ENCODE assay signal across 21 cellular contexts in genomic region chr14:85517113-85517688, GRCh38. TPM values are rescaled to one million over a fixed set of nuclear protein-coding genes. Genes with fewer than 3 reads are reported as not detected.
"Had no signal": no experiment of that assay in that cellular context is flagged by ENCODE, and none has a peak within 500 bp of the region (broad histone marks: within the 10 kb centered on the region; RNA-seq: fewer than 3 reads in every experiment).

No MANE protein-coding gene starts in this region.

- DNase-seq: activated CD4-positive, alpha-beta T cell treated with anti-CD3 and anti-CD28 coated beads for 4 hours; activated CD8-positive, alpha-beta T cell treated with anti-CD3 and anti-CD28 coated beads for 36 hours; activated gamma-delta T cell; activated T-cell treated with anti-CD3 and anti-CD28 coated beads, Interleukin-2, amount 50 U/mL, for 72 hours; effector memory CD8-positive, alpha-beta T cell; hypothalamus; left ventricle myocardium superior; mesendoderm; natural killer cell; posterior cingulate gyrus; small intestine; stimulated activated CD4-positive, alpha-beta T cell treated with anti-CD3 and anti-CD28 coated beads, Interleukin-4, amount 100 ng/mL, for 4 hours; stimulated activated CD8-positive, alpha-beta memory T cell treated with anti-CD3 and anti-CD28 coated beads, Interleukin-4, amount 100 ng/mL, for 48 hours; stimulated activated naive CD4-positive, alpha-beta T cell treated with Interleukin-2 at 50 U/mL for 16 hours; substantia nigra; transverse colon had no signal

- H3K27ac ChIP-seq: neutrophil, transverse colon, vagina had no signal

- H3K4me1 Mint-ChIP-seq: natural killer cell had no signal

- H3K4me1 ChIP-seq: vagina had no signal

- H3K4me3 Mint-ChIP-seq: activated CD8-positive, alpha-beta T cell treated with anti-CD3 and anti-CD28 coated beads for 36 hours; activated naive CD8-positive, alpha-beta T cell; activated T-cell treated with anti-CD3 and anti-CD28 coated beads, Interleukin-2, amount 50 U/mL, for 72 hours; effector memory CD8-positive, alpha-beta T cell; natural killer cell; WTC11 had no signal

- H3K9me3 Mint-ChIP-seq: activated CD8-positive, alpha-beta T cell treated with anti-CD3 and anti-CD28 coated beads for 36 hours; WTC11 had no signal

- H3K4me3 ChIP-seq: transverse colon, vagina had no signal

- H3K27ac Mint-ChIP-seq: activated CD8-positive, alpha-beta T cell treated with anti-CD3 and anti-CD28 coated beads for 36 hours; activated naive CD8-positive, alpha-beta T cell; activated T-cell treated with anti-CD3 and anti-CD28 coated beads, Interleukin-2, amount 50 U/mL, for 72 hours; effector memory CD8-positive, alpha-beta T cell; natural killer cell; WTC11 had no signal

- H3K27me3 Mint-ChIP-seq: activated CD8-positive, alpha-beta T cell treated with anti-CD3 and anti-CD28 coated beads for 36 hours; activated naive CD8-positive, alpha-beta T cell; effector memory CD8-positive, alpha-beta T cell had no signal

- H3K36me3 Mint-ChIP-seq: activated naive CD8-positive, alpha-beta T cell; natural killer cell; WTC11 had no signal

- H3K36me3 ChIP-seq: neutrophil, transverse colon, vagina had no signal

- H3K27me3 ChIP-seq: neutrophil, transverse colon, vagina had no signal

- H3K9me3 ChIP-seq: neutrophil, transverse colon, vagina had no signal

- ATAC-seq: activated CD8-positive, alpha-beta T cell treated with anti-CD3 and anti-CD28 coated beads for 36 hours; activated T-cell treated with anti-CD3 and anti-CD28 coated beads, Interleukin-2, amount 50 U/mL, for 72 hours; effector memory CD8-positive, alpha-beta T cell; left ventricle myocardium superior; natural killer cell; WTC11 had no signal

RNA-seq across cellular contexts. Expression of gene FLRT2, which starts 12.7 kb away (rescaled TPM):
- total RNA-seq: activated CD8-positive, alpha-beta T cell treated with anti-CD3 and anti-CD28 coated beads for 36 hours; activated T-cell treated with anti-CD3 and anti-CD28 coated beads, Interleukin-2, amount 50 U/mL, for 72 hours; natural killer cell; T-helper 2 cell treated with Interferon-gamma antibody and Interleukin-4, amounts not matched to agents 100 ng/mL and 5 ng/mL, for 36 hours had no signal
